ENCODE assay signal across 27 cellular contexts in genomic region chr12:8887285-8887715, GRCh38. TPM values are rescaled to one million over a fixed set of nuclear protein-coding genes. Genes with fewer than 3 reads are reported as not detected.
DNase-seq lines count a peak whose midpoint lies in the region; ATAC-seq, FAIRE-seq and TF ChIP-seq lines count a peak whose summit lies in the region.
"Had no signal": no experiment of that assay in that cellular context is flagged by ENCODE, and none has a peak within 500 bp of the region (broad histone marks: within the 10 kb centered on the region; RNA-seq: fewer than 3 reads in every experiment).

No MANE protein-coding gene starts in this region.

- no peak overlapping the region for H3K9ac ChIP-seq in IMR-90 (ENCODE audit: low read depth, low read length)
- no peak overlapping the region for H3K9ac ChIP-seq in astrocyte (ENCODE audit: low read length)

- in situ Hi-C loops in IMR-90 (cut with MboI; ENCODE audit: low sequenced_read_pairs), result no loop called here

- H3K36me3 ChIP-seq in IMR-90 (ENCODE audit: control insufficient read depth, insufficient read depth, low read length) (no peaks in the 10 kb centered on the region), astrocyte (ENCODE audit: insufficient read depth, low read length) (no peaks in the 10 kb centered on the region), right lobe of liver (no peaks in the 10 kb centered on the region)
- H3K36me3 ChIP-seq: brain microvascular endothelial cell, neutrophil, sigmoid colon, upper lobe of left lung had no signal

- peaks cover 4% of the 10 kb centered on the region for H3K9me3 Mint-ChIP-seq in astrocyte (ENCODE audit: unreplicated experiment)
- H3K9me3 Mint-ChIP-seq: activated CD4-positive, alpha-beta memory T cell treated with anti-CD3 and anti-CD28 coated beads for 36 hours; activated naive CD4-positive, alpha-beta T cell treated with anti-CD3 and anti-CD28 coated beads, Interleukin-2, amount 10 ng/mL, durations not matched to agents 7 days and 5 days had no signal

- TF ChIP-seq RAD21 in IMR-90 (IDR thresholded peaks at IDR 0.05; ENCODE audit: low read length), result no peak

- H3K14ac ChIP-seq in IMR-90 (replicated peaks; ENCODE audit: low read depth, low read length), result no peak overlapping the region

- H3K27me3 ChIP-seq in IMR-90 (ENCODE audit: control insufficient read depth, insufficient read depth, low read length), result no peaks in the 10 kb centered on the region; the same call in 1 of the 2 replicates
- no peaks in the 10 kb centered on the region for H3K27me3 ChIP-seq in astrocyte (ENCODE audit: insufficient read depth, low read length)
- H3K27me3 ChIP-seq in right lobe of liver, result no peaks in the 10 kb centered on the region
- H3K27me3 ChIP-seq: brain microvascular endothelial cell, sigmoid colon, upper lobe of left lung had no signal

- H3K27ac Mint-ChIP-seq in astrocyte (ENCODE audit: unreplicated experiment), result no peak overlapping the region
- H3K27ac Mint-ChIP-seq: activated CD4-positive, alpha-beta memory T cell treated with anti-CD3 and anti-CD28 coated beads for 36 hours; activated naive CD4-positive, alpha-beta T cell treated with anti-CD3 and anti-CD28 coated beads, Interleukin-2, amount 10 ng/mL, durations not matched to agents 7 days and 5 days; mesothelial cell of epicardium had no signal

- no peak overlapping the region for H3K4ac ChIP-seq in IMR-90 (ENCODE audit: low read depth, low read length)

- TF ChIP-seq POLR2A in IMR-90 (IDR thresholded peaks at IDR 0.05; ENCODE audit: low read depth, low read length), result no peak
- no peak for TF ChIP-seq POLR2A in right lobe of liver (IDR thresholded peaks at IDR 0.05)

- no peak overlapping the region for H3K23ac ChIP-seq in IMR-90 (ENCODE audit: low read depth, low read length)

- H2BK15ac ChIP-seq in IMR-90 (ENCODE audit: low read depth, low read length), result no peak overlapping the region

- BruUV-seq in IMR-90 (replicated peaks; lab: Mats Ljungman, UMichigan), result no TSS peak

- no peak overlapping the region for H4K91ac ChIP-seq in IMR-90 (ENCODE audit: insufficient read depth, low read depth, low read length)

- intact Hi-C loops in IMR-90 (cut with micrococcal nuclease) (no loop called here), right lobe of liver (cut with DNase I) (loop anchor here in 1 of 2 donors (5.0 kb wide), 1 partner anchor 210 kb away; no protein-coding TSS in a partner anchor)

- DNase-seq in IMR-90 (peak; percentile 25), astrocyte (ENCODE audit: low read depth) (peak; percentile 22), fibroblast of mammary gland (ENCODE audit: low read depth) (peak; percentile 25), renal cortical epithelial cell (ENCODE audit: low read depth) (peak; percentile 70), right lobe of liver (no peak), SHP77 treated with DMSO at 0.1 percent for 48 hours (lab: John Stamatoyannopoulos, UW) (no peak)
- DNase-seq: activated CD4-positive, alpha-beta memory T cell treated with anti-CD3 and anti-CD28 coated beads for 36 hours; activated CD4-positive, alpha-beta T cell treated with anti-CD3 and anti-CD28 coated beads for 1 hour; activated CD8-positive, alpha-beta memory T cell treated with anti-CD3 and anti-CD28 coated beads, Interleukin-2, amount 50 U/mL, for 4 hours; activated naive CD4-positive, alpha-beta T cell treated with anti-CD3 and anti-CD28 coated beads, Interleukin-2, amount 10 ng/mL, durations not matched to agents 7 days and 5 days; amniotic stem cell; brain microvascular endothelial cell; foreskin fibroblast; head of caudate nucleus; islet precursor cell; NCI-H1930; NCI-H526; posterior cingulate gyrus; Right ventricle myocardium superior; sigmoid colon; stimulated activated CD4-positive, alpha-beta T cell treated with anti-CD3 and anti-CD28 coated beads, Interleukin-4, amount 100 ng/mL, for 4 hours; upper lobe of left lung had no signal

- H3K4me3 ChIP-seq in IMR-90 (ENCODE audit: insufficient read depth, low read depth, low read length), result no peak overlapping the region
- no peak overlapping the region for H3K4me3 ChIP-seq in astrocyte (ENCODE audit: insufficient read depth, low read depth, low read length)
- no peak overlapping the region for H3K4me3 ChIP-seq in fibroblast of mammary gland (ENCODE audit: control insufficient read depth, low read depth, low read length)
- no peak overlapping the region for H3K4me3 ChIP-seq in right lobe of liver
- H3K4me3 ChIP-seq: sigmoid colon, upper lobe of left lung had no signal

- H3K18ac ChIP-seq in IMR-90 (ENCODE audit: low read depth, low read length), result no peak overlapping the region

- no peaks in the 10 kb centered on the region for H3K79me2 ChIP-seq in astrocyte (ENCODE audit: insufficient read depth, low read length)

- no peak overlapping the region for H2AK5ac ChIP-seq in IMR-90 (ENCODE audit: low read depth, low read length)

- H4K20me1 ChIP-seq in IMR-90 (ENCODE audit: insufficient read depth, low read length) (no peaks in the 10 kb centered on the region), astrocyte (ENCODE audit: insufficient read depth, low read length) (no peaks in the 10 kb centered on the region)

- no peak overlapping the region for H2BK5ac ChIP-seq in IMR-90 (ENCODE audit: low read depth, low read length, poor library complexity, severe bottlenecking)

- H3K27me3 Mint-ChIP-seq in astrocyte (ENCODE audit: low read depth, unreplicated experiment), result no peaks in the 10 kb centered on the region
- H3K27me3 Mint-ChIP-seq: activated CD4-positive, alpha-beta memory T cell treated with anti-CD3 and anti-CD28 coated beads for 36 hours had no signal

- no peaks in the 10 kb centered on the region for H3K36me3 Mint-ChIP-seq in astrocyte (ENCODE audit: low read depth, unreplicated experiment)
- H3K36me3 Mint-ChIP-seq: activated CD4-positive, alpha-beta memory T cell treated with anti-CD3 and anti-CD28 coated beads for 36 hours; activated naive CD4-positive, alpha-beta T cell treated with anti-CD3 and anti-CD28 coated beads, Interleukin-2, amount 10 ng/mL, durations not matched to agents 7 days and 5 days had no signal

- H4K8ac ChIP-seq in IMR-90 (ENCODE audit: low read depth in 2 of 2, low read length in 2 of 2), result no peak overlapping the region

- H2BK20ac ChIP-seq in IMR-90 (ENCODE audit: low read depth, low read length), result no peak overlapping the region

- no peak for ATAC-seq in IMR-90 (ENCODE audit: low read depth)
- ATAC-seq in GM21737 (IDR thresholded peaks at IDR 0.05; ENCODE audit: unreplicated experiment), result no peak
- ATAC-seq in right lobe of liver, result no peak
- no peak for ATAC-seq in GM21367 (IDR thresholded peaks at IDR 0.05; ENCODE audit: unreplicated experiment)

- no peaks in the 10 kb centered on the region for H3K9me1 ChIP-seq in IMR-90 (ENCODE audit: insufficient read depth, low read length)

- no peak overlapping the region for H4K5ac ChIP-seq in IMR-90 (ENCODE audit: low read depth, low read length)

- no peak overlapping the region for H2AK9ac ChIP-seq in IMR-90 (replicated peaks; ENCODE audit: low read depth, low read length, poor library complexity)

- H2AFZ ChIP-seq in IMR-90 (replicated peaks; ENCODE audit: low read length, poor library complexity) (no peak overlapping the region), astrocyte (ENCODE audit: low read depth, low read length) (no peak overlapping the region)

- no CpG with 5 or more reads among the region's 4 CpGs for WGBS in IMR-90 (ENCODE audit: extremely low coverage in 2 of 2, insufficient read length in 1 of 2), 2 experiments
- 70% methylated on average over 4 of the region's 4 CpGs for WGBS in right lobe of liver (ENCODE audit: insufficient coverage, low coverage, low lambda C conversion rate, missing lambda C conversion rate)

- H3K4me3 Mint-ChIP-seq in astrocyte (ENCODE audit: unreplicated experiment), result no peak overlapping the region
- H3K4me3 Mint-ChIP-seq: activated CD4-positive, alpha-beta memory T cell treated with anti-CD3 and anti-CD28 coated beads for 36 hours; activated naive CD4-positive, alpha-beta T cell treated with anti-CD3 and anti-CD28 coated beads, Interleukin-2, amount 10 ng/mL, durations not matched to agents 7 days and 5 days; mesothelial cell of epicardium had no signal

- H3K79me1 ChIP-seq in IMR-90 (ENCODE audit: low read depth in 1 of 2, low read length in 2 of 2), result no peaks in the 10 kb centered on the region

- no peak overlapping the region for H2BK120ac ChIP-seq in IMR-90 (ENCODE audit: low read depth, low read length)

- dilution Hi-C loops in IMR-90 (cut with HindIII; ENCODE audit: low sequenced_read_pairs, unreplicated experiment), result no loop called here

- H3K56ac ChIP-seq in IMR-90 (ENCODE audit: extremely low read depth, insufficient read depth, low read length), result no peak overlapping the region

- no peak for TF ChIP-seq CTCF in IMR-90 (conservative IDR thresholded peaks at IDR 0.05; ENCODE audit: low read depth, low read length)
- no peak for TF ChIP-seq CTCF in astrocyte (IDR thresholded peaks at IDR 0.05; ENCODE audit: insufficient read depth, low read depth, low read length)
- no peak for TF ChIP-seq CTCF in fibroblast of mammary gland (conservative IDR thresholded peaks at IDR 0.05; ENCODE audit: control insufficient read depth, insufficient read depth, low read depth, low read length)
- TF ChIP-seq CTCF in right lobe of liver (IDR thresholded peaks at IDR 0.05), result no peak

- no peak overlapping the region for H3K27ac ChIP-seq in IMR-90 (ENCODE audit: insufficient read depth, low read length)
- H3K27ac ChIP-seq in astrocyte (ENCODE audit: low read depth, low read length), result no peak overlapping the region
- H3K27ac ChIP-seq in right lobe of liver, result no peak overlapping the region
- H3K27ac ChIP-seq: brain microvascular endothelial cell, neutrophil, sigmoid colon, upper lobe of left lung had no signal

- H3K4me1 Mint-ChIP-seq in astrocyte (ENCODE audit: low read depth, unreplicated experiment), result peaks cover 2% of the 10 kb centered on the region

- H3K9me3 ChIP-seq in IMR-90 (ENCODE audit: control insufficient read depth, insufficient read depth, low read length), result no peaks in the 10 kb centered on the region
- no peaks in the 10 kb centered on the region for H3K9me3 ChIP-seq in astrocyte (ENCODE audit: insufficient read depth, low read depth, low read length)
- H3K9me3 ChIP-seq in right lobe of liver, result no peaks in the 10 kb centered on the region
- H3K9me3 ChIP-seq: neutrophil, sigmoid colon, upper lobe of left lung had no signal

- H3K4me2 ChIP-seq in IMR-90 (ENCODE audit: low read depth, low read length), result no peak overlapping the region
- no peak overlapping the region for H3K4me2 ChIP-seq in astrocyte (ENCODE audit: low read length)

- FAIRE-seq in astrocyte (lab: Jason Lieb, UNC), result no peak
- FAIRE-seq: GM12891 had no signal

- POLR2A ChIA-PET in IMR-90 (lab: Charles Lee; ENCODE audit: unreplicated experiment), result no interaction called here

- CTCF ChIA-PET in IMR-90 (lab: Yijun Ruan, JAX), result no interaction called here

- H3K4me1 ChIP-seq in IMR-90 (ENCODE audit: control insufficient read depth, insufficient read depth, low read length), result no peaks in the 10 kb centered on the region
- H3K4me1 ChIP-seq in astrocyte (ENCODE audit: insufficient read depth, low read length), result no peaks in the 10 kb centered on the region
- H3K4me1 ChIP-seq in right lobe of liver, result no peaks in the 10 kb centered on the region
- H3K4me1 ChIP-seq: sigmoid colon, upper lobe of left lung had no signal

RNA-seq across cellular contexts. Expression of gene PHC1, which starts 27.0 kb away (rescaled TPM):
- total RNA-seq in IMR-90 (2012; rRNA removed) (9.1 and 9.7 TPM in 2 replicates), astrocyte (34.7 and 35.4 TPM in 2 replicates), renal cortical epithelial cell (12.2 and 38.6 TPM in 2 replicates), right lobe of liver (10 to 100 TPM in 1 of 6 experiments, 1 to 10 TPM in 5; 3.3 to 15.0 (median 7.4) TPM)
- 23.1 and 24.4 TPM in 2 replicates for polyA plus RNA-seq in IMR-90 (2012; rRNA removed)
- polyA plus RNA-seq in IMR-90 (2012; cell fraction: cytosol; rRNA removed), result 6.6 and 15.8 TPM in 2 replicates
- 149 and 169 TPM in 2 replicates for polyA plus RNA-seq in IMR-90 (2012; cell fraction: nucleus; rRNA removed; ENCODE audit: low replicate concordance)

Comparison
In these comparisons a context has a peak if more than half of its experiments do, and no peak if none do; other contexts are left out.
1. DNase-seq: peak in IMR-90 (single experiment), astrocyte (single experiment), fibroblast of mammary gland (single experiment) and renal cortical epithelial cell (single experiment); none in right lobe of liver (0 of 3) and SHP77 treated with DMSO at 0.1 percent for 48 hours (single experiment).